ENCODE assay signal across 12 cellular contexts in the genomic region with DNA sequence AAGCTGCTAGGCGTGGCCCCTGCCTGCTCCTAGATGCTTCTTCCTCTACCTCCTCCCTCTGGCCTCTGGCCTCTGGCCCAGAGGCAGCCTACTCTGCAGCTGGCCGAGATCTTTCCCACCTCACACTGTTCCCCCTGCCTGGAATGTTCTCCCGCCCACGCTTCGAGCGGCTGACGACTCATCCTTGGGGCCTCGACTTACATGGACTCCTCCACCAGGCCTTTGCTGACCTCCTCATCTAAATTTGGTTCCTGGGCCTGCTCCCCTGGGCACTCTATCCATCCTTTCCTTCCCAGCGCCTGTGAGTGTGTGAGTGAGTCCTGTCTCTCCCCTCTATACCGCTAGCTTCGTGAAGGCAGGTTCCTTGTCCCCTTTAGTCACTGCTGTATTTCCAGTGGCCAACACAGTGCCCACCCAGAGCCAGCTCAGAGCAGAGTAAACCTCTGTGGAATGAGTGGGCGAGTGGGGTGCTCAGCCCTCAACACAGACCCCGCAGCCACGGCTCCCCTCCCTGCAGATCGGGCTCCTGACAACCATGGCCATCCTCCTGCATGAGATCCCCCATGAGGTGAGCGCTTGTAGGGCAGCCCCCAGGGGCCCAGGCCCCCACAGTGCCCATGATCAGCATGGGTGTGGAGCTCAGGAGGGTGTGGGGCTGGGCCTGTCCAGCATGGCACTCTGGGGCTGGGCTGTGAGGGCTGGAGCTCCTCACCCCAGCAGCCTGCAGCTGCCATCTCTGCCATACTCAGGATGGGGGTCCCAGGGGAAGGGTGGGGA. TPM values are rescaled to one million over a fixed set of nuclear protein-coding genes. Genes with fewer than 3 reads are reported as not detected.
DNase-seq lines count a peak whose midpoint lies in the region; ATAC-seq and TF ChIP-seq lines count a peak whose summit lies in the region.
"Had no signal": no experiment of that assay in that cellular context is flagged by ENCODE, and none has a peak within 500 bp of the region (broad histone marks: within the 10 kb centered on the region; RNA-seq: fewer than 3 reads in every experiment).

No MANE protein-coding gene starts in this region.

- H3K27me3 ChIP-seq in mesenchymal stem cell (ENCODE audit: control insufficient read depth in 1 of 2, insufficient read depth in 1 of 2, low read length in 2 of 2) (no peaks in the 10 kb centered on the region), tibial artery (no peaks in the 10 kb centered on the region)

- peaks cover 10% of the 10 kb centered on the region for H3K4me1 Mint-ChIP-seq in activated T-cell treated with anti-CD3 and anti-CD28 coated beads, Interleukin-2, amount 50 U/mL, for 24 hours (ENCODE audit: low read depth)
- peaks cover 26% of the 10 kb centered on the region for H3K4me1 Mint-ChIP-seq in brain

- no peak overlapping the region for H4K91ac ChIP-seq in mesenchymal stem cell (ENCODE audit: low read length)

- peak overlapping the region; percentile 74 for H3K27ac Mint-ChIP-seq in activated T-cell treated with anti-CD3 and anti-CD28 coated beads, Interleukin-2, amount 50 U/mL, for 24 hours
- H3K27ac Mint-ChIP-seq in brain, result peak overlapping the region in 3 of 5 experiments; percentile 30 to 90 (median 80)

- H2AK5ac ChIP-seq in mesenchymal stem cell (ENCODE audit: low read length, severe bottlenecking), result peak overlapping the region; percentile 12

- H2BK120ac ChIP-seq in mesenchymal stem cell (ENCODE audit: low read depth, low read length), result no peak overlapping the region

- no peak overlapping the region for H4K8ac ChIP-seq in mesenchymal stem cell (ENCODE audit: low read length)

- H3K18ac ChIP-seq in mesenchymal stem cell (ENCODE audit: low read depth in 1 of 2, low read length in 2 of 2), result no peak overlapping the region

- no peak overlapping the region for H2BK15ac ChIP-seq in mesenchymal stem cell (ENCODE audit: low read depth, poor library complexity, severe bottlenecking)

- no peak overlapping the region for H3K14ac ChIP-seq in mesenchymal stem cell (ENCODE audit: low read length in 2 of 2)

- DNase-seq in activated T-cell treated with anti-CD3 and anti-CD28 coated beads, Interleukin-2, amount 50 U/mL, for 24 hours, result no peak
- DNase-seq in activated T-cell treated with anti-CD3 and anti-CD28 coated beads, Interleukin-2, amount 50 U/mL, for 1 hour, result no peak
- DNase-seq in mesenchymal stem cell (peak; percentile 47), tibial artery (no peak), CD1c-positive myeloid dendritic cell (ENCODE audit: extremely low spot score) (no peak)
- no peak for DNase-seq in activated CD4-positive, CD25-positive, alpha-beta regulatory T cell (lab: John Stamatoyannopoulos, UW)
- DNase-seq: activated CD8-positive, alpha-beta memory T cell treated with anti-CD3 and anti-CD28 coated beads, Interleukin-2, amount 50 U/mL, for 4 hours; effector memory CD4-positive, alpha-beta T cell; left colon had no signal

- peaks cover 53% of the 10 kb centered on the region for H3K36me3 Mint-ChIP-seq in activated T-cell treated with anti-CD3 and anti-CD28 coated beads, Interleukin-2, amount 50 U/mL, for 24 hours (ENCODE audit: low read depth)
- peaks cover 23% of the 10 kb centered on the region for H3K36me3 Mint-ChIP-seq in brain

- H3K27me3 Mint-ChIP-seq in activated T-cell treated with anti-CD3 and anti-CD28 coated beads, Interleukin-2, amount 50 U/mL, for 24 hours, result no peaks in the 10 kb centered on the region
- peaks cover under 1% of the 10 kb centered on the region for H3K27me3 Mint-ChIP-seq in brain

- H3K36me3 ChIP-seq in mesenchymal stem cell (ENCODE audit: control insufficient read depth in 1 of 2, insufficient read depth in 2 of 2, low read depth in 1 of 2, low read length in 2 of 2), result peaks cover 69 to 80% of the 10 kb centered on the region in 2 experiments
- peaks cover 28 to 69% (median 68%) of the 10 kb centered on the region in 3 donors for H3K36me3 ChIP-seq in tibial artery

- H3K79me1 ChIP-seq in mesenchymal stem cell (replicated peaks; ENCODE audit: low read length, poor library complexity, severe bottlenecking), result peaks cover 18% of the 10 kb centered on the region

- no peak overlapping the region for H2AFZ ChIP-seq in mesenchymal stem cell (ENCODE audit: low read depth, low read length)

- H3K27ac ChIP-seq in mesenchymal stem cell (ENCODE audit: low read length, poor library complexity, severe bottlenecking) (no peak overlapping the region), tibial artery (peak overlapping the region; percentile 83 to 86)

- WGBS in mesenchymal stem cell, result 62% methylated on average over 16 of the region's 16 CpGs

- no peak for TF ChIP-seq CTCF in brain (conservative IDR thresholded peaks at IDR 0.05)
- no peak for TF ChIP-seq CTCF in tibial artery (IDR thresholded peaks at IDR 0.05)

- intact Hi-C loops in tibial artery (cut with DNase I; ENCODE audit: low total_unique reads), result loop anchor here (10.0 kb wide), 2 partner anchors 161 to 239 kb away; a partner anchor contains a TSS

- H3K9ac ChIP-seq in mesenchymal stem cell (ENCODE audit: low read length), result peak overlapping the region; percentile 66

- no peak overlapping the region for H2BK5ac ChIP-seq in mesenchymal stem cell (ENCODE audit: low read depth, low read length, poor library complexity, severe bottlenecking)

- ATAC-seq in HG03095 (IDR thresholded peaks at IDR 0.05; ENCODE audit: unreplicated experiment), result no peak
- ATAC-seq: left colon had no signal

- no peaks in the 10 kb centered on the region for H3K9me3 Mint-ChIP-seq in activated T-cell treated with anti-CD3 and anti-CD28 coated beads, Interleukin-2, amount 50 U/mL, for 24 hours
- no peaks in the 10 kb centered on the region for H3K9me3 Mint-ChIP-seq in brain

- no peak overlapping the region for H3K4ac ChIP-seq in mesenchymal stem cell (ENCODE audit: low read depth in 1 of 2, low read length in 2 of 2)

- H3K4me2 ChIP-seq in mesenchymal stem cell (ENCODE audit: low read length, poor library complexity, severe bottlenecking), result no peak overlapping the region
- H3K4me2 ChIP-seq: A549 had no signal

- H2BK12ac ChIP-seq in mesenchymal stem cell (ENCODE audit: low read length in 2 of 2), result peak overlapping the region in 1 of 2 experiments; percentile 34

- H3K4me1 ChIP-seq in mesenchymal stem cell (ENCODE audit: control insufficient read depth, insufficient read depth, low read depth, low read length) (peaks cover 60% of the 10 kb centered on the region), tibial artery (peaks cover 16 to 77% (median 59%) of the 10 kb centered on the region in 4 donors)

- H3K9me3 ChIP-seq in mesenchymal stem cell (ENCODE audit: control insufficient read depth, low read length) (no peaks in the 10 kb centered on the region), tibial artery (no peaks in the 10 kb centered on the region)
- H3K9me3 ChIP-seq: A549 had no signal

- no peak overlapping the region for H3K23ac ChIP-seq in mesenchymal stem cell (ENCODE audit: low read length in 2 of 2)

- H3K4me3 ChIP-seq in mesenchymal stem cell (ENCODE audit: insufficient read depth in 1 of 2, low read depth in 1 of 2, low read length in 2 of 2) (peak overlapping the region in 1 of 2 experiments; percentile 10), tibial artery (no peak overlapping the region)
- H3K4me3 ChIP-seq: A549 had no signal

- H3K4me3 Mint-ChIP-seq in activated T-cell treated with anti-CD3 and anti-CD28 coated beads, Interleukin-2, amount 50 U/mL, for 24 hours, result no peak overlapping the region
- peak overlapping the region in 1 of 5 experiments; percentile 81 for H3K4me3 Mint-ChIP-seq in brain

RNA-seq across cellular contexts. Expression of a gene that starts 5.7 kb away (rescaled TPM):
- 23.0 TPM for polyA plus RNA-seq in brain (ENCODE audit: insufficient read depth, low read depth, low replicate concordance)
- polyA plus RNA-seq in mesenchymal stem cell (2013, experiment 1 of 2), result 89.2 TPM
- polyA plus RNA-seq in mesenchymal stem cell (2013, experiment 2 of 2), result 88.7 TPM

RNA-seq across cellular contexts. Expression of a gene that starts 12.1 kb away (rescaled TPM):
- 196 TPM for polyA plus RNA-seq in brain (ENCODE audit: insufficient read depth, low read depth, low replicate concordance)
- polyA plus RNA-seq in mesenchymal stem cell (2013, experiment 1 of 2), result 95.6 TPM
- 95.8 TPM for polyA plus RNA-seq in mesenchymal stem cell (2013, experiment 2 of 2)

RNA-seq across cellular contexts. Expression of a gene that starts 34.8 kb away (rescaled TPM):
- polyA plus RNA-seq in brain (ENCODE audit: insufficient read depth, low read depth, low replicate concordance), result 0.24 TPM
- polyA plus RNA-seq in mesenchymal stem cell (2013, experiment 1 of 2), result 0.32 TPM
- 0.16 TPM for polyA plus RNA-seq in mesenchymal stem cell (2013, experiment 2 of 2)

RNA-seq across cellular contexts. Expression of a gene that starts 35.7 kb away (rescaled TPM):
- polyA plus RNA-seq in brain (ENCODE audit: insufficient read depth, low read depth, low replicate concordance), result 7.5 TPM
- not detected for polyA plus RNA-seq in mesenchymal stem cell (2013, experiment 1 of 2)
- polyA plus RNA-seq in mesenchymal stem cell (2013, experiment 2 of 2), result not detected
